In genomic region chr1:228101994-228102790, GRCh38 we compare ENCODE assay signal across 8 cellular contexts. TPM values are rescaled to one million over a fixed set of nuclear protein-coding genes. Genes with fewer than 3 reads are reported as not detected.
DNase-seq lines count a peak whose midpoint lies in the region; ATAC-seq and TF ChIP-seq lines count a peak whose summit lies in the region.

No MANE protein-coding gene starts in this region.

- no peaks in the 10 kb centered on the region for H3K27me3 ChIP-seq in HCT116 (ENCODE audit: insufficient read depth, low read length)
- no peaks in the 10 kb centered on the region for H3K27me3 ChIP-seq in esophagus (ENCODE audit: control insufficient read depth in 1 of 2, insufficient read depth in 2 of 2, low read length in 2 of 2)
- no peaks in the 10 kb centered on the region for H3K27me3 ChIP-seq in neural cell (ENCODE audit: insufficient read depth, low read depth, low read length)

- H3K9ac ChIP-seq in HCT116 (ENCODE audit: low read length) (peak overlapping the region; percentile 91), neural cell (ENCODE audit: low read length) (peak overlapping the region; percentile 92)

- H3K9me2 ChIP-seq in HCT116 (ENCODE audit: insufficient read depth) (no peaks in the 10 kb centered on the region), neural cell (ENCODE audit: insufficient read depth, low read length) (no peaks in the 10 kb centered on the region)

- POLR2A ChIA-PET in HCT116 (lab: Charles Lee) = interaction anchor here (0.7 kb wide), 1 partner anchor 20 kb away, joined by 3 read pairs; the partner anchor contains the start of gene ARF1

- WGBS in esophagus, 2 donors = 3 to 4% methylated on average over 54 to 73 of the region's 73 CpGs

- H2AFZ ChIP-seq in HCT116 (ENCODE audit: low read depth, low read length, poor library complexity, severe bottlenecking) (no peak overlapping the region), neural cell (ENCODE audit: low read depth, low read length) (no peak overlapping the region)

- peaks cover 50% of the 10 kb centered on the region for H3K79me2 ChIP-seq in HCT116 (ENCODE audit: insufficient read depth, low read length)
- H3K79me2 ChIP-seq in neural cell (replicated peaks; ENCODE audit: insufficient read depth, low read length) = peaks cover 12% of the 10 kb centered on the region

- H3K4me2 ChIP-seq in HCT116 (ENCODE audit: low read length) = peak overlapping the region; percentile 94
- peak overlapping the region; percentile 62 for H3K4me2 ChIP-seq in neural cell (ENCODE audit: low read length)

- RAD21 ChIA-PET in HCT116 (lab: Charles Lee; ENCODE audit: low non-redundant PET in 1 of 2, low total read pairs in 2 of 2, uncharacterized antibody in 2 of 2, unreplicated experiment in 2 of 2) = interaction anchor here in 1 of 2 experiments (0.9 kb wide), 1 partner anchor 103 kb away, joined by 3 read pairs; no protein-coding TSS in a partner anchor

- CTCF ChIA-PET in HCT116 (lab: Charles Lee) = interaction anchor here (1.0 kb wide), 1 partner anchor 20 kb away, joined by 4 read pairs; the partner anchor contains the start of gene ARF1

- no peak for TF ChIP-seq RAD21 in HCT116 (IDR thresholded peaks at IDR 0.05; ENCODE audit: low read depth)
- TF ChIP-seq RAD21 in neural cell (conservative IDR thresholded peaks at IDR 0.05) = no peak

- H3K27ac ChIP-seq in HCT116 (ENCODE audit: low read depth, low read length) (peak overlapping the region; percentile 85), esophagus (ENCODE audit: low read depth in 2 of 2, low read length in 1 of 2) (peak overlapping the region; percentile 92 to 99), neural cell (ENCODE audit: low read length) (peak overlapping the region; percentile 89)

- no peak for TF ChIP-seq EP300 in neural cell (conservative IDR thresholded peaks at IDR 0.05; ENCODE audit: poor library complexity, severe bottlenecking)

- no TSS peak for BruUV-seq in HCT116 (replicated peaks; lab: Mats Ljungman, UMichigan)

- H3K9me3 ChIP-seq in HCT116 (ENCODE audit: control insufficient read depth in 1 of 2, insufficient read depth in 1 of 2, low read depth in 1 of 2, low read length in 2 of 2) = no peaks in the 10 kb centered on the region
- no peaks in the 10 kb centered on the region for H3K9me3 ChIP-seq in esophagus (ENCODE audit: control insufficient read depth in 2 of 2, insufficient read depth in 1 of 2, low read depth in 1 of 2, low read length in 1 of 2)
- H3K9me3 ChIP-seq in neural cell (ENCODE audit: low read length) = no peaks in the 10 kb centered on the region

- TF ChIP-seq POLR2A in HCT116 (IDR thresholded peaks at IDR 0.05; ENCODE audit: borderline replicate concordance, extremely low read depth, insufficient read depth, insufficient read length) = no peak

- TF ChIP-seq CTCF in GM12865 (IDR thresholded peaks at IDR 0.05; ENCODE audit: insufficient read depth, low read depth, low read length, missing control alignments) (peak; percentile 21), HCT116 (IDR thresholded peaks at IDR 0.05 in 2 of 3, conservative IDR thresholded peaks at IDR 0.05 in 1 of 3; ENCODE audit: borderline replicate concordance in 1 of 3, insufficient read depth in 1 of 3, low read depth in 2 of 3, low read length in 2 of 3) (no peak), neural cell (IDR thresholded peaks at IDR 0.05; ENCODE audit: poor library complexity, severe bottlenecking) (peak; percentile 30)

- H3K4me3 ChIP-seq in GM12865 (ENCODE audit: low read depth, low read length) = peak overlapping the region; percentile 84
- peak overlapping the region; percentile 82 to 91 for H3K4me3 ChIP-seq in HCT116 (replicated peaks in 1 of 2; ENCODE audit: low read depth in 1 of 2, low read length in 2 of 2)
- H3K4me3 ChIP-seq in esophagus (ENCODE audit: low read depth in 1 of 2, low read length in 2 of 2) = peak overlapping the region; percentile 71 to 87
- peak overlapping the region; percentile 85 for H3K4me3 ChIP-seq in neural cell (ENCODE audit: low read length)

- peaks cover 12 to 28% of the 10 kb centered on the region in 2 experiments; a peak in 3 of 4 replicates for H3K36me3 ChIP-seq in HCT116 (ENCODE audit: control insufficient read depth in 1 of 2, insufficient read depth in 2 of 2, low read length in 2 of 2)
- peaks cover 7 to 40% of the 10 kb centered on the region in 2 donors for H3K36me3 ChIP-seq in esophagus (ENCODE audit: control insufficient read depth in 2 of 2, insufficient read depth in 2 of 2, low read length in 1 of 2)
- no peaks in the 10 kb centered on the region for H3K36me3 ChIP-seq in neural cell (ENCODE audit: insufficient read depth, low read length)

- intact Hi-C loops in HCT116 (cut with micrococcal nuclease) = loop anchor here (1.0 kb wide), 1 partner anchor 103 kb away; no protein-coding TSS in a partner anchor

- H3F3A ChIP-seq in neural cell (ENCODE audit: insufficient read depth, low read length, poor library complexity, severe bottlenecking) = no peaks in the 10 kb centered on the region

- DNase-seq in GM12865 (ENCODE audit: low read depth) = peak; percentile 60
- no peak for DNase-seq in HCT116 (ENCODE audit: low read depth, low spot score)
- DNase-seq in NAMALWA (ENCODE audit: low spot score) = peak; percentile 70
- peak; percentile 61 for DNase-seq in activated CD8-positive, alpha-beta memory T cell treated with anti-CD3 and anti-CD28 coated beads, Interleukin-2, amount 50 U/mL, for 4 hours
- no peak for DNase-seq in SKM-1 treated with dmso at 0.1 percent for 144 hours (lab: John Stamatoyannopoulos, UW; ENCODE audit: unreplicated experiment)
- DNase-seq in dedifferentiated amniotic fluid mesenchymal stem cell (ENCODE audit: extremely low spot score) = no peak

- no peaks in the 10 kb centered on the region for H4K20me1 ChIP-seq in HCT116 (ENCODE audit: insufficient read depth)
- H4K20me1 ChIP-seq in neural cell (ENCODE audit: insufficient read depth) = no peaks in the 10 kb centered on the region

- H3K4me1 ChIP-seq in HCT116 (ENCODE audit: control insufficient read depth in 1 of 2, insufficient read depth in 2 of 2, low read length in 2 of 2) = peaks cover 2 to 21% of the 10 kb centered on the region in 2 experiments; a peak in 3 of 4 replicates
- peaks cover 7 to 8% of the 10 kb centered on the region in 2 donors for H3K4me1 ChIP-seq in esophagus (ENCODE audit: control insufficient read depth in 2 of 2, insufficient read depth in 2 of 2, low read length in 1 of 2)

- ATAC-seq in HCT116 = peak; percentile 48

TF ChIP-seq in HCT116, 20 proteins besides CTCF, POLR2A, EP300 and RAD21 (continues in another document):
- TF ChIP-seq FOSL1 (IDR thresholded peaks at IDR 0.05; ENCODE audit: low read depth) (no peak), SIN3A (IDR thresholded peaks at IDR 0.05; ENCODE audit: low read depth) (no peak), ZNF274 (IDR thresholded peaks at IDR 0.05; ENCODE audit: low read depth, low read length) (no peak), SRF (IDR thresholded peaks at IDR 0.05; ENCODE audit: low read depth) (no peak), ZFX (IDR thresholded peaks at IDR 0.05) (no peak), MAX (IDR thresholded peaks at IDR 0.05) (no peak), YY1 (IDR thresholded peaks at IDR 0.05; ENCODE audit: extremely low read depth, insufficient replicate concordance, low read depth, low read length) (no peak), JUND (IDR thresholded peaks at IDR 0.05) (no peak), POLR2AphosphoS5 (IDR thresholded peaks at IDR 0.05; ENCODE audit: low read depth, low read length) (no peak)

TF ChIP-seq in neural cell, 6 proteins besides CTCF, POLR2A, EP300 and RAD21 (continues in another document):
- no peak for TF ChIP-seq POLR2AphosphoS5 (IDR thresholded peaks at IDR 0.05)
- no peak for TF ChIP-seq REST (IDR thresholded peaks at IDR 0.05; ENCODE audit: borderline replicate concordance)
- TF ChIP-seq MXI1 (conservative IDR thresholded peaks at IDR 0.05; ENCODE audit: poor library complexity, severe bottlenecking) = no peak

RNA-seq across cellular contexts. Expression of gene C1orf35, which starts 0.9 kb away (rescaled TPM):
- total RNA-seq in HCT116 (2021; ENCODE audit: unreplicated experiment) = 26.1 TPM
- 19.2 and 19.3 TPM in 2 replicates for polyA plus RNA-seq in HCT116 (2012)
- polyA plus RNA-seq in esophagus = 10 to 100 TPM; 18.4 to 26.0 TPM
- polyA plus RNA-seq in neural cell = 32.8 and 37.5 TPM in 2 replicates
- 12.3 and 12.7 TPM in 2 replicates for polyA minus RNA-seq in neural cell

RNA-seq across cellular contexts. Expression of gene MRPL55, which starts 6.9 kb away (rescaled TPM):
- total RNA-seq in HCT116 (2021; ENCODE audit: unreplicated experiment) = 57.1 TPM
- polyA plus RNA-seq in HCT116 (2012) = 91.7 and 124 TPM in 2 replicates
- polyA plus RNA-seq in esophagus = 10 to 100 TPM; 87.0 to 94.9 TPM
- polyA plus RNA-seq in neural cell = 168 and 178 TPM in 2 replicates
- polyA minus RNA-seq in neural cell = 39.2 and 54.3 TPM in 2 replicates

RNA-seq across cellular contexts. Expression of gene ARF1, which starts 19.7 kb away (rescaled TPM):
- total RNA-seq in HCT116 (2021; ENCODE audit: unreplicated experiment) = 394 TPM
- polyA plus RNA-seq in HCT116 (2012) = 538 and 832 TPM in 2 replicates
- 100 to 1,000 TPM; 180 to 295 TPM for polyA plus RNA-seq in esophagus
- 168 and 202 TPM in 2 replicates for polyA plus RNA-seq in neural cell
- 152 and 156 TPM in 2 replicates for polyA minus RNA-seq in neural cell

RNA-seq across cellular contexts. Expression of gene GUK1, which starts 37.9 kb away (rescaled TPM):
- 145 TPM for total RNA-seq in HCT116 (2021; ENCODE audit: unreplicated experiment)
- 238 and 297 TPM in 2 replicates for polyA plus RNA-seq in HCT116 (2012)
- 100 to 1,000 TPM; 299 to 484 TPM for polyA plus RNA-seq in esophagus
- 502 and 527 TPM in 2 replicates for polyA plus RNA-seq in neural cell
- 186 and 206 TPM in 2 replicates for polyA minus RNA-seq in neural cell

RNA-seq across cellular contexts. Expression of gene GJC2, which starts 47.5 kb away (rescaled TPM):
- 0.76 TPM for total RNA-seq in HCT116 (2021; ENCODE audit: unreplicated experiment)
- polyA plus RNA-seq in HCT116 (2012) = 0.23 and 0.46 TPM in 2 replicates
- polyA plus RNA-seq in esophagus = under 1 TPM; 0.57 to 0.64 TPM
- 1.7 and 2.3 TPM in 2 replicates for polyA plus RNA-seq in neural cell
- polyA minus RNA-seq in neural cell = 1.7 and 2.4 TPM in 2 replicates

Comparison
In these comparisons a context has a peak if more than half of its experiments do, and no peak if none do; other contexts are left out.
1. DNase-seq: peak in GM12865 (single experiment), NAMALWA (single experiment) and activated CD8-positive, alpha-beta memory T cell treated with anti-CD3 and anti-CD28 coated beads, Interleukin-2, amount 50 U/mL, for 4 hours (single experiment); none in HCT116 (single experiment), SKM-1 treated with dmso at 0.1 percent for 144 hours (single experiment) and dedifferentiated amniotic fluid mesenchymal stem cell (single experiment).
2. CTCF ChIP-seq: peak in GM12865 (single experiment) and neural cell (single experiment); none in HCT116 (0 of 3).
3. Peak in every context shown above with its lines, with median percentiles within 50 percentile points of each other: H3K4me3 ChIP-seq and H3K27ac ChIP-seq.